In genomic region chr22:24170632-24171031, GRCh38 we compare ENCODE assay signal across 17 cellular contexts. TPM values are rescaled to one million over a fixed set of nuclear protein-coding genes. Genes with fewer than 3 reads are reported as not detected.
DNase-seq lines count a peak whose midpoint lies in the region; ATAC-seq and TF ChIP-seq lines count a peak whose summit lies in the region.
"Had no signal": no experiment of that assay in that cellular context is flagged by ENCODE, and none has a peak within 500 bp of the region (broad histone marks: within the 10 kb centered on the region; RNA-seq: fewer than 3 reads in every experiment).

No MANE protein-coding gene starts in this region.

- in situ Hi-C loops in GM13977 (cut with MboI; ENCODE audit: low pct_unique_long_range_greater_than_20kb, low sequenced_read_pairs, unreplicated experiment): no loop called here

- peaks cover 65% of the 10 kb centered on the region for H3K4me1 Mint-ChIP-seq in stimulated activated naive CD8-positive, alpha-beta T cell treated with anti-CD3 and anti-CD28 coated beads, Interleukin-15, amount 100 ng/mL, for 72 hours
- H3K4me1 Mint-ChIP-seq in activated naive CD8-positive, alpha-beta T cell treated with anti-CD3 and anti-CD28 coated beads for 36 hours: peaks cover 30% of the 10 kb centered on the region

- no peak for ATAC-seq in stimulated activated naive CD8-positive, alpha-beta T cell treated with anti-CD3 and anti-CD28 coated beads, Interleukin-15, amount 100 ng/mL, for 72 hours
- ATAC-seq in stimulated activated naive CD8-positive, alpha-beta T cell treated with anti-CD3 and anti-CD28 coated beads, Interleukin-15, Interleukin-2, amounts not matched to agents 100 U/mL and 50 U/mL, for 24 hours: no peak
- ATAC-seq in HG03139 (IDR thresholded peaks at IDR 0.05; ENCODE audit: unreplicated experiment): no peak
- ATAC-seq: A549 had no signal

- peaks cover 3 to 5% of the 10 kb centered on the region in 2 experiments for H3K4me1 ChIP-seq in neutrophil (ENCODE audit: control insufficient read depth in 1 of 2, insufficient read depth in 1 of 2, low read depth in 1 of 2, low read length in 1 of 2)
- H3K4me1 ChIP-seq: Caco-2 had no signal

- H3K9me3 ChIP-seq in neutrophil: peaks cover 3% of the 10 kb centered on the region
- H3K9me3 ChIP-seq: A549, BE2C, Caco-2 had no signal

- H3K4me3 Mint-ChIP-seq in stimulated activated naive CD8-positive, alpha-beta T cell treated with anti-CD3 and anti-CD28 coated beads, Interleukin-15, amount 100 ng/mL, for 72 hours: no peak overlapping the region
- H3K4me3 Mint-ChIP-seq in activated naive CD8-positive, alpha-beta T cell treated with anti-CD3 and anti-CD28 coated beads for 36 hours: no peak overlapping the region
- H3K4me3 Mint-ChIP-seq: CD8-positive, alpha-beta memory T cell; H9 had no signal

- DNase-seq in stimulated activated naive CD8-positive, alpha-beta T cell treated with anti-CD3 and anti-CD28 coated beads, Interleukin-15, amount 100 ng/mL, for 72 hours: no peak
- DNase-seq in stimulated activated naive CD8-positive, alpha-beta T cell treated with anti-CD3 and anti-CD28 coated beads, Interleukin-15, Interleukin-2, amounts not matched to agents 100 U/mL and 50 U/mL, for 24 hours: no peak
- DNase-seq in activated naive CD8-positive, alpha-beta T cell treated with anti-CD3 and anti-CD28 coated beads for 36 hours: no peak
- DNase-seq in GM13977 (ENCODE audit: low spot score) (no peak), coronary artery (ENCODE audit: low spot score) (no peak)
- DNase-seq: Caco-2; CD8-positive, alpha-beta memory T cell; DND-41; GDM1; GOT3; H9 had no signal

- no peaks in the 10 kb centered on the region for H3K27me3 ChIP-seq in neutrophil
- H3K27me3 ChIP-seq: BE2C had no signal

- H3K27ac ChIP-seq in neutrophil: peak overlapping the region; percentile 25
- H3K27ac ChIP-seq in coronary artery: peak overlapping the region in 1 of 2 donors; percentile 24
- H3K27ac ChIP-seq: A549, C4-2B, HL-60 had no signal

- no peaks in the 10 kb centered on the region for H3K27me3 Mint-ChIP-seq in stimulated activated naive CD8-positive, alpha-beta T cell treated with anti-CD3 and anti-CD28 coated beads, Interleukin-15, amount 100 ng/mL, for 72 hours
- no peaks in the 10 kb centered on the region for H3K27me3 Mint-ChIP-seq in activated naive CD8-positive, alpha-beta T cell treated with anti-CD3 and anti-CD28 coated beads for 36 hours
- H3K27me3 Mint-ChIP-seq: CD8-positive, alpha-beta memory T cell had no signal

- TF ChIP-seq CTCF in neutrophil (IDR thresholded peaks at IDR 0.05): no peak
- TF ChIP-seq CTCF in GM13977 (IDR thresholded peaks at IDR 0.05; ENCODE audit: extremely low read depth, insufficient read depth, missing control alignments): no peak
- no peak for TF ChIP-seq CTCF in coronary artery (IDR thresholded peaks at IDR 0.05)

- H3K4me3 ChIP-seq in neutrophil (ENCODE audit: low read depth in 1 of 2, low read length in 1 of 2) (no peak overlapping the region), coronary artery (no peak overlapping the region)
- H3K4me3 ChIP-seq: A549 had no signal

- peak overlapping the region; percentile 52 to 82 for H3K27ac Mint-ChIP-seq in stimulated activated naive CD8-positive, alpha-beta T cell treated with anti-CD3 and anti-CD28 coated beads, Interleukin-15, amount 100 ng/mL, for 72 hours
- peak overlapping the region; percentile 62 for H3K27ac Mint-ChIP-seq in activated naive CD8-positive, alpha-beta T cell treated with anti-CD3 and anti-CD28 coated beads for 36 hours
- H3K27ac Mint-ChIP-seq: H9 had no signal

- H3K36me3 Mint-ChIP-seq in activated naive CD8-positive, alpha-beta T cell treated with anti-CD3 and anti-CD28 coated beads for 36 hours: peaks cover 8% of the 10 kb centered on the region

- no peaks in the 10 kb centered on the region for H3K9me3 Mint-ChIP-seq in stimulated activated naive CD8-positive, alpha-beta T cell treated with anti-CD3 and anti-CD28 coated beads, Interleukin-15, amount 100 ng/mL, for 72 hours
- no peaks in the 10 kb centered on the region for H3K9me3 Mint-ChIP-seq in activated naive CD8-positive, alpha-beta T cell treated with anti-CD3 and anti-CD28 coated beads for 36 hours
- H3K9me3 Mint-ChIP-seq: CD8-positive, alpha-beta memory T cell; H9 had no signal

- H3K36me3 ChIP-seq in neutrophil: peaks cover 100% of the 10 kb centered on the region

RNA-seq across cellular contexts. Expression of gene SUSD2, which starts 10.7 kb away (rescaled TPM):
- total RNA-seq in activated naive CD8-positive, alpha-beta T cell treated with anti-CD3 and anti-CD28 coated beads for 36 hours: under 1 TPM; 0.56 to 0.80 TPM
